8 cellular contexts compared by ENCODE assay signal in the genomic region with DNA sequence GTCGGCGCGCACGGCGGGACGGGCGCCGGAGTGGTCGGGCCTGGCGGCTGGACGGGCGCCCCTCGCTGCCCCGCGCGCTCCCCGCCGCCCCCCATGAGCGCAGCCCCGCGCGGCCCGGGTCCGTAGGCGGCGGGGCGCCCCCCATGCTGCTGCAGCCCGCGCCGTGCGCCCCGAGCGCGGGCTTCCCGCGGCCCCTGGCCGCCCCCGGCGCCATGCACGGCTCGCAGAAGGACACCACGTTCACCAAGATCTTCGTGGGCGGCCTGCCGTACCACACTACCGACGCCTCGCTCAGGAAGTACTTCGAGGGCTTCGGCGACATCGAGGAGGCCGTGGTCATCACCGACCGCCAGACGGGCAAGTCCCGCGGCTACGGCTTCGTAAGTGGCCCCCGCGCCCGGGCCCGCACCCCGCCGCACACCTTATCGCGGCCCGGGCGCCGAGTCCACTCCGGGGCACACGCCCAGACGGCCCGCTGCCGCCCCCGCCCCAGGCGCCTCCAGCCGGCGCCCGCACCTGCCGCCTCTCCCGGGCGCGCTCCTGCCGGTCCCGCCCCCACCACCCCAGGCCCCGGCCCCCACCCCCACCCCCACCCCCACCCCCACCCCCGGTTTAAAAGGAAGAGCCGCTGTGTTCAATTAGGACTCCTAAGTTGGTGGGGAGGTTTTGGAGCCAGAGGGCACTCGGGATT. TPM values are rescaled to one million over a fixed set of nuclear protein-coding genes. Genes with fewer than 3 reads are reported as not detected.
DNase-seq lines count a peak whose midpoint lies in the region; ATAC-seq and TF ChIP-seq lines count a peak whose summit lies in the region.

No MANE protein-coding gene starts in this region.

- H3K79me2 ChIP-seq in SU-DHL-6 (ENCODE audit: insufficient read depth, low read length): peaks cover 50% of the 10 kb centered on the region

- H3K9ac ChIP-seq in SU-DHL-6 (ENCODE audit: low read length): peak overlapping the region; percentile 99

- H3K9me2 ChIP-seq in SU-DHL-6 (replicated peaks; ENCODE audit: insufficient read depth, low read length): no peaks in the 10 kb centered on the region

- H3K27me3 Mint-ChIP-seq in naive B cell: no peaks in the 10 kb centered on the region

- peaks cover 42 to 61% (median 53%) of the 10 kb centered on the region in 3 donors for H3K4me1 Mint-ChIP-seq in naive B cell

- no peak overlapping the region for H2AFZ ChIP-seq in SU-DHL-6 (ENCODE audit: low read depth, low read length, severe bottlenecking)

- H3K27ac Mint-ChIP-seq in naive B cell: peak overlapping the region; percentile 98 to 100 (median 100)

- no peak for TF ChIP-seq CTCF in SU-DHL-6 (IDR thresholded peaks at IDR 0.05; ENCODE audit: insufficient read depth, low read length, poor library complexity, severe bottlenecking)

- peaks cover 50% of the 10 kb centered on the region for H3F3A ChIP-seq in SU-DHL-6 (ENCODE audit: insufficient read depth)

- H3K4me2 ChIP-seq in SU-DHL-6 (ENCODE audit: low read depth, low read length, poor library complexity, severe bottlenecking): peak overlapping the region; percentile 100

- H3K36me3 ChIP-seq in SU-DHL-6 (ENCODE audit: low read length): 0 out of 2 replicates have a peak, but pooled peaks cover 11% of the 10 kb centered on the region

- peak overlapping the region; percentile 99 for H3K4me3 ChIP-seq in SU-DHL-6 (ENCODE audit: insufficient read depth, low read length, poor library complexity, severe bottlenecking)

- peak overlapping the region; percentile 98 for H3K27ac ChIP-seq in SU-DHL-6 (ENCODE audit: low read depth, low read length)

- DNase-seq in NCI-H748 (lab: John Stamatoyannopoulos, UW; ENCODE audit: unreplicated experiment): peak; percentile 44
- no peak for DNase-seq in NCI-H748 treated with DMSO at 0.1 percent for 48 hours (lab: John Stamatoyannopoulos, UW)
- DNase-seq in ecto neural progenitor cell (ENCODE audit: low spot score): peak; percentile 65
- DNase-seq in naive B cell: peak; percentile 38
- DNase-seq in UCSD-AML1 (lab: John Stamatoyannopoulos, UW; ENCODE audit: unreplicated experiment): no peak
- DNase-seq in SK-N-DZ (ENCODE audit: low spot score): no peak

- ATAC-seq in HG02798 (IDR thresholded peaks at IDR 0.05; ENCODE audit: poor library complexity, unreplicated experiment) (peak; percentile 14), naive B cell (ENCODE audit: low read depth in 2 of 2) (no peak)

- no peaks in the 10 kb centered on the region for H3K9me3 ChIP-seq in SU-DHL-6 (ENCODE audit: insufficient read depth, low read length)

- peaks cover 7 to 17% of the 10 kb centered on the region in 2 donors for H3K36me3 Mint-ChIP-seq in naive B cell

- peak overlapping the region; percentile 82 to 98 (median 95) for H3K4me3 Mint-ChIP-seq in naive B cell

- H3K9me3 Mint-ChIP-seq in naive B cell: no peaks in the 10 kb centered on the region

- H3K27me3 ChIP-seq in SU-DHL-6 (ENCODE audit: low read length): no peaks in the 10 kb centered on the region

- H4K20me1 ChIP-seq in SU-DHL-6 (ENCODE audit: low read depth, low read length): peaks cover 7% of the 10 kb centered on the region; the same call in 1 of the 2 replicates

RNA-seq across cellular contexts. Expression of gene RBM38, which starts 0.4 kb away (rescaled TPM):
- polyA plus RNA-seq in naive B cell (ENCODE audit: low read depth in 6 of 6): 100 to 1,000 TPM in 5 of 6 donors, 10 to 100 TPM in 1; 80.1 to 189 (median 157) TPM
- polyA plus RNA-seq in SK-N-DZ (2014; cell fraction: cytosol; rRNA removed): 73.7 and 78.2 TPM in 2 replicates
- 38.1 and 43.3 TPM in 2 replicates for polyA plus RNA-seq in SK-N-DZ (2014; cell fraction: nucleus; rRNA removed)

RNA-seq across cellular contexts. Expression of gene RAE1, which starts 40.5 kb away (rescaled TPM):
- 10 to 100 TPM; 31.1 to 55.1 (median 39.8) TPM for polyA plus RNA-seq in naive B cell (ENCODE audit: low read depth in 6 of 6)
- 122 and 147 TPM in 2 replicates for polyA plus RNA-seq in SK-N-DZ (2014; cell fraction: cytosol; rRNA removed)
- polyA plus RNA-seq in SK-N-DZ (2014; cell fraction: nucleus; rRNA removed): 79.9 and 108 TPM in 2 replicates

Comparison
In these comparisons a context has a peak if more than half of its experiments do, and no peak if none do; other contexts are left out.
1. DNase-seq: peak in NCI-H748 (single experiment), ecto neural progenitor cell (single experiment) and naive B cell (single experiment); none in NCI-H748 treated with DMSO at 0.1 percent for 48 hours (single experiment), UCSD-AML1 (single experiment) and SK-N-DZ (single experiment).